8 cellular contexts compared by ENCODE assay signal in genomic region chr16:5056347-5056746, GRCh38. TPM values are rescaled to one million over a fixed set of nuclear protein-coding genes. Genes with fewer than 3 reads are reported as not detected.
DNase-seq lines count a peak whose midpoint lies in the region; ATAC-seq and TF ChIP-seq lines count a peak whose summit lies in the region.

No MANE protein-coding gene starts in this region.

- peaks cover 10% of the 10 kb centered on the region for H3K27me3 ChIP-seq in BE2C
- no peaks in the 10 kb centered on the region for H3K27me3 ChIP-seq in mammary epithelial cell (ENCODE audit: insufficient read depth, low read length)
- no peaks in the 10 kb centered on the region for H3K27me3 ChIP-seq in trophoblast cell (ENCODE audit: insufficient read depth, low read length)

- H3K9ac ChIP-seq in mammary epithelial cell (ENCODE audit: insufficient read depth, low read length) = no peak overlapping the region
- no peak overlapping the region for H3K9ac ChIP-seq in trophoblast cell (ENCODE audit: low read length)

- no peaks in the 10 kb centered on the region for H3K36me3 Mint-ChIP-seq in osteocyte (ENCODE audit: unreplicated experiment)

- no peak overlapping the region for H2AK5ac ChIP-seq in trophoblast cell (ENCODE audit: low read length)

- BruUV-seq in mammary epithelial cell (replicated peaks; lab: Mats Ljungman, UMichigan) = no TSS peak

- H4K12ac ChIP-seq in trophoblast cell (ENCODE audit: low read depth, low read length) = no peak overlapping the region

- no peak overlapping the region for H3K14ac ChIP-seq in trophoblast cell (ENCODE audit: low read length)

- no peak overlapping the region for H3K4me3 ChIP-seq in BE2C (ENCODE audit: low read depth, low read length)
- H3K4me3 ChIP-seq in mammary epithelial cell (replicated peaks in 1 of 3; ENCODE audit: insufficient read depth in 1 of 3, low read depth in 2 of 3, low read length in 3 of 3) = no peak overlapping the region
- H3K4me3 ChIP-seq in trophoblast cell (ENCODE audit: low read depth, low read length) = no peak overlapping the region

- H3K18ac ChIP-seq in trophoblast cell (ENCODE audit: low read length) = no peak overlapping the region

- no peak overlapping the region for H3K4me3 Mint-ChIP-seq in osteocyte (ENCODE audit: unreplicated experiment)

- in situ Hi-C loops in mammary epithelial cell (cut with MboI; ENCODE audit: low sequenced_read_pairs in 2 of 2) = no loop called here

- H3K27ac ChIP-seq in mammary epithelial cell (ENCODE audit: insufficient read depth, low read depth, low read length) (no peak overlapping the region), trophoblast cell (ENCODE audit: low read depth, low read length) (no peak overlapping the region)

- no peak overlapping the region for H3K4ac ChIP-seq in trophoblast cell (ENCODE audit: low read depth, low read length)

- no peak overlapping the region for H3K4me2 ChIP-seq in mammary epithelial cell (ENCODE audit: insufficient read depth, low read depth, low read length)
- no peak overlapping the region for H3K4me2 ChIP-seq in trophoblast cell (ENCODE audit: low read length)

- peaks cover 2% of the 10 kb centered on the region for H3K4me1 Mint-ChIP-seq in osteocyte (ENCODE audit: unreplicated experiment)

- H4K8ac ChIP-seq in trophoblast cell (ENCODE audit: low read depth, low read length) = no peak overlapping the region

- peak; percentile 71 for TF ChIP-seq CTCF in BE2C (IDR thresholded peaks at IDR 0.05; ENCODE audit: low read depth, low read length)
- peak; percentile 70 for TF ChIP-seq CTCF in GM20000 (IDR thresholded peaks at IDR 0.05; ENCODE audit: extremely low read depth, missing control alignments)
- TF ChIP-seq CTCF in mammary epithelial cell (conservative IDR thresholded peaks at IDR 0.05 in 1 of 2, IDR thresholded peaks at IDR 0.05 in 1 of 2; ENCODE audit: extremely low read depth in 1 of 2, insufficient read depth in 1 of 2, low read depth in 1 of 2, low read length in 2 of 2) = peak; percentile 37 to 44
- peak; percentile 38 for TF ChIP-seq CTCF in osteocyte (IDR thresholded peaks at IDR 0.05)

- peaks cover 6% of the 10 kb centered on the region for H3K27me3 Mint-ChIP-seq in osteocyte (ENCODE audit: unreplicated experiment)

- 18% methylated on average over 11 of the region's 11 CpGs for WGBS in mammary epithelial cell (ENCODE audit: low coverage, missing lambda C conversion rate)
- no CpG with 5 or more reads among the region's 11 CpGs for WGBS in trophoblast cell (ENCODE audit: extremely low coverage, insufficient coverage, insufficient read length)

- no peak overlapping the region for H2BK120ac ChIP-seq in trophoblast cell (ENCODE audit: insufficient read depth, low read length, poor library complexity)

- no peak overlapping the region for H2BK5ac ChIP-seq in trophoblast cell (ENCODE audit: low read depth, low read length, poor library complexity)

- no peaks in the 10 kb centered on the region for H3K79me1 ChIP-seq in trophoblast cell (ENCODE audit: low read length)

- dilution Hi-C loops in mammary epithelial cell (cut with HindIII; ENCODE audit: low sequenced_read_pairs) = no loop called here

- H4K91ac ChIP-seq in trophoblast cell (ENCODE audit: low read depth, low read length) = no peak overlapping the region

- peak; percentile 66 for DNase-seq in BE2C
- peak; percentile 66 for DNase-seq in GM20000 (ENCODE audit: low spot score)
- DNase-seq in RPMI8226 = peak; percentile 64
- DNase-seq in mammary epithelial cell = no peak
- DNase-seq in osteocyte (ENCODE audit: extremely low spot score, unreplicated experiment) = no peak
- DNase-seq in trophoblast cell = no peak
- no peak for DNase-seq in glomerular visceral epithelial cell (ENCODE audit: extremely low spot score)

- intact Hi-C loops in mammary epithelial cell (cut with micrococcal nuclease) = loop anchor here (2.0 kb wide), 1 partner anchor 28 kb away; no protein-coding TSS in a partner anchor

- H3K79me2 ChIP-seq in mammary epithelial cell (ENCODE audit: insufficient read depth, low read length) (no peaks in the 10 kb centered on the region), trophoblast cell (ENCODE audit: control insufficient read depth, insufficient read depth, low read length, poor library complexity) (no peaks in the 10 kb centered on the region)

- CTCF ChIA-PET in mammary epithelial cell (lab: Charles Lee; ENCODE audit: low non-redundant PET) = no interaction called here

- H3K4me1 ChIP-seq in BE2C (no peaks in the 10 kb centered on the region), mammary epithelial cell (ENCODE audit: insufficient read depth, low read length) (no peaks in the 10 kb centered on the region), trophoblast cell (ENCODE audit: control insufficient read depth in 1 of 2, insufficient read depth in 2 of 2, low read length in 2 of 2) (no peaks in the 10 kb centered on the region)

- H3K9me3 Mint-ChIP-seq in osteocyte (ENCODE audit: unreplicated experiment) = no peaks in the 10 kb centered on the region

- no peak for ATAC-seq in GM18873 (IDR thresholded peaks at IDR 0.05; ENCODE audit: low FRiP score, unreplicated experiment)

- no peak overlapping the region for H3K23ac ChIP-seq in trophoblast cell (ENCODE audit: low read length)

- no peak overlapping the region for H3K27ac Mint-ChIP-seq in osteocyte (ENCODE audit: unreplicated experiment)

- H2AFZ ChIP-seq in mammary epithelial cell (ENCODE audit: low read depth, low read length) (no peak overlapping the region), trophoblast cell (ENCODE audit: insufficient read depth, low read length, poor library complexity) (no peak overlapping the region)

- H2BK12ac ChIP-seq in trophoblast cell (ENCODE audit: low read length) = no peak overlapping the region

- H3K36me3 ChIP-seq in BE2C (no peaks in the 10 kb centered on the region), mammary epithelial cell (ENCODE audit: insufficient read depth, low read length) (no peaks in the 10 kb centered on the region), trophoblast cell (ENCODE audit: control insufficient read depth in 1 of 2, insufficient read depth in 2 of 2, low read length in 2 of 2) (no peaks in the 10 kb centered on the region)

- no peaks in the 10 kb centered on the region for H4K20me1 ChIP-seq in mammary epithelial cell (ENCODE audit: insufficient read depth, low read length)

- H3K9me3 ChIP-seq in BE2C (no peaks in the 10 kb centered on the region), mammary epithelial cell (replicated peaks; ENCODE audit: insufficient read depth, low read length) (no peaks in the 10 kb centered on the region), trophoblast cell (ENCODE audit: insufficient read depth, low read depth, low read length) (no peaks in the 10 kb centered on the region)

RNA-seq across cellular contexts. Expression of gene C16orf89, which starts 9.4 kb away (rescaled TPM):
- not detected for polyA plus RNA-seq in BE2C (2012; ENCODE audit: insufficient read depth, insufficient read length, low read depth)
- total RNA-seq in mammary epithelial cell (not detected), osteocyte (not detected in 2 replicates)
- polyA plus RNA-seq in mammary epithelial cell = not detected
- not detected for polyA minus RNA-seq in mammary epithelial cell
- polyA plus RNA-seq in trophoblast cell (2013) = not detected in 2 replicates

RNA-seq across cellular contexts. Expression of gene ALG1, which starts 15.3 kb away (rescaled TPM):
- 22.8 TPM for polyA plus RNA-seq in BE2C (2012; ENCODE audit: insufficient read depth, insufficient read length, low read depth)
- total RNA-seq in mammary epithelial cell (10 to 100 TPM; 24.3 to 29.5 TPM), osteocyte (31.6 and 36.5 TPM in 2 replicates)
- 29.5 TPM for polyA plus RNA-seq in mammary epithelial cell
- polyA minus RNA-seq in mammary epithelial cell = 70.1 TPM
- polyA plus RNA-seq in trophoblast cell (2013) = 12.7 and 12.8 TPM in 2 replicates

RNA-seq across cellular contexts. Expression of gene NAGPA, which starts 22.6 kb away (rescaled TPM):
- 7.0 TPM for polyA plus RNA-seq in BE2C (2012; ENCODE audit: insufficient read depth, insufficient read length, low read depth)
- 10 to 100 TPM; 10.3 to 16.8 TPM for total RNA-seq in mammary epithelial cell
- 7.6 TPM for polyA plus RNA-seq in mammary epithelial cell
- polyA minus RNA-seq in mammary epithelial cell = 2.0 TPM
- 16.8 and 19.9 TPM in 2 replicates for total RNA-seq in osteocyte
- polyA plus RNA-seq in trophoblast cell (2013) = 6.4 and 7.7 TPM in 2 replicates

RNA-seq across cellular contexts. Expression of gene EEF2KMT, which starts 41.2 kb away (rescaled TPM):
- 30.6 TPM for polyA plus RNA-seq in BE2C (2012; ENCODE audit: insufficient read depth, insufficient read length, low read depth)
- total RNA-seq in mammary epithelial cell (10 to 100 TPM; 11.7 to 19.2 TPM), osteocyte (9.3 and 9.9 TPM in 2 replicates)
- 16.5 TPM for polyA plus RNA-seq in mammary epithelial cell
- 11.7 TPM for polyA minus RNA-seq in mammary epithelial cell
- 4.8 and 5.0 TPM in 2 replicates for polyA plus RNA-seq in trophoblast cell (2013)

Comparison
In these comparisons a context has a peak if more than half of its experiments do, and no peak if none do; other contexts are left out.
1. DNase-seq: peak in BE2C (single experiment), GM20000 (single experiment) and RPMI8226 (single experiment); none in mammary epithelial cell (single experiment), osteocyte (single experiment), trophoblast cell (0 of 2) and glomerular visceral epithelial cell (single experiment).
2. Peak in every context shown above with its lines, with median percentiles within 50 percentile points of each other: CTCF ChIP-seq.